Comparison of ENCODE assay signal across 1 cellular context in the genomic region with DNA sequence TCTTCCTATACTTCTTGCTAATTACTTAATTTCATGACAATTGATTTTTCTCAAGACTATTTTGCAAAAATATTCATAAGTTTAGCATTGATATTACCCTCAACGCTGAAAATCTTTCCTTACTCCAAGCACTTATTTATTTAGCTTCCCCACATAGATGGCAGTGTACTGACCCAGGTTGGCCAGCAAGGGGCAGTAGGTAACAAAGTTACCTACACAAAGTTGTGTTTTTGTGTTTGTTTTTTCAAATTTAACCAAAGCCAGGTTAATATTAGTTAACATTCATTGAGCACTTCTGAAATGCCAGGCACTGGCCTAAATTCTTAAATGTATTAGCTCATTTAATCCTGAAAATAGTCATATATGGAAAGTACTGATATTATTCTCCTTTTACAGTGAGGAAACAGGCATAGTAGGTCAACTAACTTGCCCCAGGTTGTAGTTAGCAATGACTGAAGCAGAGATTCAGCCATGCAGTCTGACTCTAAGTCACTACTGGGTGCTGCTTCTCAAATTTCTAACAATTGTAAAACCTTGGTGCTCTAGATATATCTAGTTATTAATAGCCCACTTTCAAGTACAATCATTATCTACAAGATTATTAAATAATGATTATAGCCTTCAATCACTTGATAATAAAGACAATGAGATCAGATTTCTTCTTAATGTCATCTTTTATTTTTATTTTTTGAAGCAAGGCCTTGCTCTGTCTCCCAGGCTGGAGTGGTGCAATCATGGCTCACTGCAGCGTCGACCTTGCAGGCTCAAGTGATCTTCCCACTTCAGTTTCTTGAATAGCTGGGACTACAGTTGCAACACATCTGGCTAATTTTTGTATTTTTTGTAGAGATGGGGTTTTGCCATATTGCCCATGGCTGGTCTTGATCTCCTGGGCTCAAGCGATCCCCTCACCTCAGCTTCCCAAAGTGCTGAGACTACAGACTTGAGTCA.
TF ChIP-seq lines count a peak whose summit lies in the region.

No MANE protein-coding gene starts in this region.

TF ChIP-seq in IMR-90, 13 proteins besides CTCF, POLR2A, EP300 and RAD21 (continued from another document):
- TF ChIP-seq FOS (IDR thresholded peaks at IDR 0.05; ENCODE audit: low read depth, low read length) (no peak), RCOR1 (IDR thresholded peaks at IDR 0.05; ENCODE audit: insufficient replicate concordance, low read length) (no peak)
